In the genomic region with DNA sequence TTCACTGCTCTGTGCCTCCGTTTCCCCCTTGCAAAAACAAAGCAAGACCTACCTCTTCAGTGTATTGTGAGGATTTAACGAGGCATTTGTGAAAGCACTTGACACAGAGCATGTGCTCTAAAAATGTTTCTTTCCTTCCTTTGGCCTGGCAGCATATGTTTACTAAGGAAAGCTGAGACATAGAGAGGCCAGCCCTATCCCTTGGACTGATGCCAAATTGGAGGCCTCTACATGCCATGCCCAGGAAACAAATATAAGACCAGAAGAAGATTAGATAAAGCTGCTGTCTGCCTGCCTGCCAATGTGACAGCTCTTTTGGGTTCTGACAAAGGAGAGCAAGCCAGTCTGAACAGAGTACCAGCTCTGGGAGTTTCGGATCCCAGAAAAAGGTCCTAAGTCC, we compare ENCODE assay signal across 1 cellular context.
TF ChIP-seq lines count a peak whose summit lies in the region.

No MANE protein-coding gene starts in this region.

TF ChIP-seq in K562, 482 proteins besides CTCF, POLR2A, EP300 and RAD21 (continued from another document):
- TF ChIP-seq THRA (IDR thresholded peaks at IDR 0.05), result no peak
